In the genomic region with DNA sequence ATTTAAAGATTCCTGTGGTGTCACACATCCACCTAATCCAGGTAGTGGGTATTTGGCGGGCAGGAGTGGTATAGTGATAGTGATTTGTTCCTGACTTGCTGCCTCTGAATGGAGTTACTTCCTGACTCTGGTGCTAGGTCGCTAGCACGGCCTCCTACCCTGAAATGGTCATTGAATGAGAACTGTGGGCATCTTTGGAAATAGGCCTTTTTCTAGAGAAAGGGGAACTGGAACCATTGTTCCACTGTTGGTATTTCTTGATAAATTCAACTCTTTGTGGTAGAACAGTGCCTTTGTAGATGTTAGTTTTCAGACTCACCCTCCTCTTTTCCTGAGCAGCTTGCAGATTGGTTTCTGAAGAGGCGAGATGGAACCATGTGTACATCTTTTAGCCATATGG, we compare ENCODE assay signal across 1 cellular context.
TF ChIP-seq lines count a peak whose summit lies in the region.

No MANE protein-coding gene starts in this region.

TF ChIP-seq in WTC11, 78 proteins besides CTCF, POLR2A, EP300 and RAD21 (continued from another document):
- TF ChIP-seq, protein P1, sequence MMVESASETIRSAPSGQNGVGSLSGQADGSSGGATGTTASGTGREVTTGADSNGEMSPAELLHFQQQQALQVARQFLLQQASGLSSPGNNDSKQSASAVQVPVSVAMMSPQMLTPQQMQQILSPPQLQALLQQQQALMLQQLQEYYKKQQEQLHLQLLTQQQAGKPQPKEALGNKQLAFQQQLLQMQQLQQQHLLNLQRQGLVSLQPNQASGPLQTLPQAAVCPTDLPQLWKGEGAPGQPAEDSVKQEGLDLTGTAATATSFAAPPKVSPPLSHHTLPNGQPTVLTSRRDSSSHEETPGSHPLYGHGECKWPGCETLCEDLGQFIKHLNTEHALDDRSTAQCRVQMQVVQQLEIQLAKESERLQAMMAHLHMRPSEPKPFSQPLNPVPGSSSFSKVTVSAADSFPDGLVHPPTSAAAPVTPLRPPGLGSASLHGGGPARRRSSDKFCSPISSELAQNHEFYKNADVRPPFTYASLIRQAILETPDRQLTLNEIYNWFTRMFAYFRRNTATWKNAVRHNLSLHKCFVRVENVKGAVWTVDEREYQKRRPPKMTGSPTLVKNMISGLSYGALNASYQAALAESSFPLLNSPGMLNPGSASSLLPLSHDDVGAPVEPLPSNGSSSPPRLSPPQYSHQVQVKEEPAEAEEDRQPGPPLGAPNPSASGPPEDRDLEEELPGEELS (CRISPR knock-in tag; IDR thresholded peaks at IDR 0.05) = no peak
- TF ChIP-seq, protein P2, sequence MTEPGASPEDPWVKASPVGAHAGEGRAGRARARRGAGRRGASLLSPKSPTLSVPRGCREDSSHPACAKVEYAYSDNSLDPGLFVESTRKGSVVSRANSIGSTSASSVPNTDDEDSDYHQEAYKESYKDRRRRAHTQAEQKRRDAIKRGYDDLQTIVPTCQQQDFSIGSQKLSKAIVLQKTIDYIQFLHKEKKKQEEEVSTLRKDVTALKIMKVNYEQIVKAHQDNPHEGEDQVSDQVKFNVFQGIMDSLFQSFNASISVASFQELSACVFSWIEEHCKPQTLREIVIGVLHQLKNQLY (CRISPR knock-in tag; IDR thresholded peaks at IDR 0.05) = no peak
- no peak for TF ChIP-seq JUN (CRISPR knock-in tag; IDR thresholded peaks at IDR 0.05)
- TF ChIP-seq ATF1 (CRISPR knock-in tag; IDR thresholded peaks at IDR 0.05) = no peak
TF ChIP-seq in WTC11: peak in this region for 0.
